Comparison of ENCODE assay signal across 1 cellular context in genomic region chr11:4065601-4066377, GRCh38.
TF ChIP-seq lines count a peak whose summit lies in the region.

No MANE protein-coding gene starts in this region.

TF ChIP-seq in WTC11, 78 proteins besides CTCF, POLR2A, EP300 and RAD21:
- no peak for TF ChIP-seq ELF4 (CRISPR knock-in tag; IDR thresholded peaks at IDR 0.05; ENCODE audit: low read depth)
- TF ChIP-seq MLX (CRISPR knock-in tag; IDR thresholded peaks at IDR 0.05) = no peak
- TF ChIP-seq ZBTB43 (CRISPR knock-in tag; IDR thresholded peaks at IDR 0.05) = no peak
- TF ChIP-seq NFYB (CRISPR knock-in tag; conservative IDR thresholded peaks at IDR 0.05; ENCODE audit: low read depth) = no peak
- no peak for TF ChIP-seq MXD4 (CRISPR knock-in tag; IDR thresholded peaks at IDR 0.05; ENCODE audit: borderline replicate concordance)
- no peak for TF ChIP-seq FOXP1 (CRISPR knock-in tag; IDR thresholded peaks at IDR 0.05; ENCODE audit: borderline replicate concordance)
- TF ChIP-seq GTF2I (CRISPR knock-in tag; conservative IDR thresholded peaks at IDR 0.05) = no peak
- TF ChIP-seq IRF2 (CRISPR knock-in tag; IDR thresholded peaks at IDR 0.05; ENCODE audit: borderline replicate concordance, low read depth) = no peak
- TF ChIP-seq MAX (CRISPR knock-in tag; IDR thresholded peaks at IDR 0.05) = no peak
- TF ChIP-seq NR1H2 (CRISPR knock-in tag; IDR thresholded peaks at IDR 0.05) = no peak
- TF ChIP-seq ARID4B (CRISPR knock-in tag; IDR thresholded peaks at IDR 0.05; ENCODE audit: borderline replicate concordance) = no peak
- TF ChIP-seq TP53 (CRISPR knock-in tag; IDR thresholded peaks at IDR 0.05) = no peak
- no peak for TF ChIP-seq JUN (CRISPR knock-in tag; IDR thresholded peaks at IDR 0.05)
